ENCODE assay signal across 20 cellular contexts in the genomic region with DNA sequence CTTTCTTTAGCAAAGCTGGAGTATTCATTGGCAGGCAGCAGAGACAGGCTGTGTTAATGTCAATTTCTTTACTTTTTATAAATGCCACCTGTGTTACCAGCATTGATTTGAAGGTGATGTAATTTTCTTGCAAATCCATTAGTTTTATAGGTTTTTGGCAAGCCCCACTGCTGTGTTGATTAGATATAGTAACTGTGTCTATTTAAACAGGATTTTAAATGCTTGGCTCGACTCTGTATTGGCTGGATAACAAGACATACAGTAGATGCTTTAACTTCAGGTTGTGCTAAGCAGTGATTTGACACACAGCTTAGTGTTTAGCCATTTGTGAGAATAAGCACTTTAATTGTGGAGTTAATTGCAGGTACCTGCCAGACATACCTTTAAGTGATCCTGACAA.
"Had no signal": no experiment of that assay in that cellular context is flagged by ENCODE, and none has a peak within 500 bp of the region (broad histone marks: within the 10 kb centered on the region; RNA-seq: fewer than 3 reads in every experiment).

No MANE protein-coding gene starts in this region.

- H3K9me3 ChIP-seq: adrenal gland, ascending aorta, lower lobe of right lung, upper lobe of left lung had no signal

- H3K4me1 Mint-ChIP-seq: naive B cell had no signal

- H3K27me3 ChIP-seq: adrenal gland, ascending aorta, foreskin keratinocyte, neural progenitor cell, spleen, upper lobe of left lung had no signal

- H3K27ac ChIP-seq: adrenal gland, ascending aorta, foreskin keratinocyte, lower lobe of right lung, neural progenitor cell, spleen, upper lobe of left lung had no signal

- H3K36me3 ChIP-seq: adrenal gland, ascending aorta, lower lobe of right lung, neural progenitor cell, spleen, upper lobe of left lung had no signal

- H3K4me3 ChIP-seq: adrenal gland, ascending aorta, lower lobe of right lung, neural progenitor cell, spleen, upper lobe of left lung had no signal

- H3K4me2 ChIP-seq: neural progenitor cell had no signal

- H3K27ac Mint-ChIP-seq: activated naive CD8-positive, alpha-beta T cell; activated T-helper 2 cell treated with anti-CD3 and anti-CD28 coated beads, Interferon-gamma antibody, Interleukin-2, Interleukin-4, amounts not matched to agents 10 μg/mL and 5 μg/mL and 100 μg/mL, durations not matched to agents 14 hours and 24 hours and 36 hours; naive B cell; neural progenitor cell had no signal

- H3K36me3 Mint-ChIP-seq: activated naive CD8-positive, alpha-beta T cell; naive B cell; neural progenitor cell had no signal

- H3K4me1 ChIP-seq: adrenal gland, ascending aorta, foreskin keratinocyte, lower lobe of right lung, neural progenitor cell, spleen, upper lobe of left lung had no signal

- DNase-seq: activated CD4-positive, alpha-beta T cell treated with anti-CD3 and anti-CD28 coated beads for 1 hour; activated CD4-positive, alpha-beta T cell treated with anti-CD3 and anti-CD28 coated beads, Interleukin-2, amount 50 U/mL, for 1 hour; activated naive CD4-positive, alpha-beta T cell; activated T-cell treated with anti-CD3 and anti-CD28 coated beads, Interleukin-2, amount 50 U/mL, for 1 hour; adrenal gland; central memory CD4-positive, alpha-beta T cell; dermis blood vessel endothelial cell; effector CD8-positive, alpha-beta T cell; foreskin keratinocyte; lower lobe of right lung; mesendoderm; naive B cell; spleen; stimulated activated CD4-positive, alpha-beta T cell treated with anti-CD3 and anti-CD28 coated beads, Interleukin-4, amount 100 ng/mL, for 1 hour; stimulated activated naive CD4-positive, alpha-beta T cell treated with Interleukin-2 at 50 U/mL for 16 hours; upper lobe of left lung had no signal

- H3K9ac ChIP-seq: neural progenitor cell had no signal

- H3K27me3 Mint-ChIP-seq: activated naive CD8-positive, alpha-beta T cell had no signal

- H2AFZ ChIP-seq: neural progenitor cell had no signal

- H3K4me3 Mint-ChIP-seq: activated naive CD8-positive, alpha-beta T cell; naive B cell; neural progenitor cell had no signal

- ATAC-seq: foreskin keratinocyte, lower lobe of right lung had no signal
